27 cellular contexts compared by ENCODE assay signal in genomic region chr1:204754821-204755220, GRCh38.
"Had no signal": no experiment of that assay in that cellular context is flagged by ENCODE, and none has a peak within 500 bp of the region (broad histone marks: within the 10 kb centered on the region; RNA-seq: fewer than 3 reads in every experiment).

No MANE protein-coding gene starts in this region.

- H3K27ac ChIP-seq: neural progenitor cell, neutrophil, ovary, parathyroid adenoma, psoas muscle, right lobe of liver, sigmoid colon, stomach, thoracic aorta, thyroid gland, tibial nerve, upper lobe of right lung, uterus had no signal

- H3K9me3 ChIP-seq: neutrophil, ovary, psoas muscle, right lobe of liver, sigmoid colon, stomach, thoracic aorta, thyroid gland, tibial nerve, upper lobe of right lung, uterus had no signal

- FAIRE-seq: small intestine had no signal

- H3K36me3 ChIP-seq: neural progenitor cell, neutrophil, ovary, right lobe of liver, sigmoid colon, stomach, thoracic aorta, thyroid gland, tibial nerve, upper lobe of right lung, uterus had no signal

- H3K4me2 ChIP-seq: neural progenitor cell had no signal

- H3K9ac ChIP-seq: neural progenitor cell, parathyroid adenoma had no signal

- H3K79me2 ChIP-seq: parathyroid adenoma had no signal

- H2AFZ ChIP-seq: neural progenitor cell, parathyroid adenoma had no signal

- H3K4me3 ChIP-seq: neural progenitor cell, ovary, psoas muscle, right lobe of liver, sigmoid colon, stomach, thoracic aorta, thyroid gland, tibial nerve, upper lobe of right lung, uterus had no signal

- H3K4me1 ChIP-seq: parathyroid adenoma, psoas muscle, right lobe of liver, sigmoid colon, stomach, thyroid gland, tibial nerve, upper lobe of right lung, uterus had no signal

- DNase-seq: naive thymus-derived CD4-positive, alpha-beta T cell; natural killer cell; nucleus accumbens; ovary; posterior cingulate gyrus; psoas muscle; right cardiac atrium; right lobe of liver; sigmoid colon; small intestine; stimulated activated CD4-positive, alpha-beta T cell treated with anti-CD3 and anti-CD28 coated beads, Interleukin-15, amount 100 ng/mL, for 24 hours; stimulated activated CD4-positive, alpha-beta T cell treated with anti-CD3 and anti-CD28 coated beads, Interleukin-2, amount 100 ng/mL, for 24 hours; stimulated activated CD4-positive, alpha-beta T cell treated with anti-CD3 and anti-CD28 coated beads, Interleukin-2, amount 100 ng/mL, for 48 hours; stimulated activated CD4-positive, alpha-beta T cell treated with anti-CD3 and anti-CD28 coated beads, Interleukin-4, amount 100 ng/mL, for 24 hours; stimulated activated naive B cell treated with anti-CD40 and anti-IgM and Interleukin-4, amounts not matched to agents 10 μg/mL and 1 μg/mL and 100 μg/mL, for 72 hours; stimulated activated naive CD4-positive, alpha-beta T cell treated with Interleukin-2 at 50 U/mL for 16 hours; stomach; thyroid gland; trophoblast cell; upper lobe of right lung; uterus had no signal

- H3K27me3 ChIP-seq: neural progenitor cell, neutrophil, ovary, right lobe of liver, thyroid gland, upper lobe of right lung, uterus had no signal

- ATAC-seq: naive thymus-derived CD4-positive, alpha-beta T cell; natural killer cell; psoas muscle; right cardiac atrium; right lobe of liver; stimulated activated effector memory CD8-positive, alpha-beta T cell treated with anti-CD3 and anti-CD28 coated beads, Interleukin-12 subunit alpha, Interleukin-12 subunit beta, amount 100 ng/mL, for 72 hours; stimulated activated naive B cell treated with anti-CD40 and anti-IgM and Interleukin-4, amounts not matched to agents 10 μg/mL and 1 μg/mL and 100 μg/mL, for 72 hours; upper lobe of right lung had no signal
